Comparison of ENCODE assay signal across 12 cellular contexts in the genomic region with DNA sequence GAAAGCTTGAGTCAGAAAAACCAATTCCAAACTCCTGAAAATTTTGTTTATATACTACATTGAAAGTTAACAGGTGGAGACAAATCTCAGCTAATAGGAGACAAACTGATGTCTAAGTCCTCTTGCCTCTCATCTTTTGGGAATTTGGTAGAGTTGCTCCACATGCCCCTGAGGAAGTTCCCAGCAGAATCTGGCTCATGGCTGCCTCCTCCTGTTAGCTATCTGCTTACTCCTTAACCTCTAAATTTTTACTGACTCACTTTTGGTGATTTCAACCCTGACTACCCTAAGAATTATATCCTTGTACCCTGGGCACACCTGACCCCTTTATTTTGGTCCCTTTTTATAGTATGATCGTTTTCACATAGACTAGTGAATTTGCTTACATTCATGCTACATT.
DNase-seq lines count a peak whose midpoint lies in the region; ATAC-seq and TF ChIP-seq lines count a peak whose summit lies in the region.
"Had no signal": no experiment of that assay in that cellular context is flagged by ENCODE, and none has a peak within 500 bp of the region (broad histone marks: within the 10 kb centered on the region; RNA-seq: fewer than 3 reads in every experiment).

No MANE protein-coding gene starts in this region.

- DNase-seq in HCEC 1CT (peak; percentile 80), SK-N-SH (no peak), fibroblast of villous mesenchyme (ENCODE audit: low read depth) (peak; percentile 56), smooth muscle cell (lab: John Stamatoyannopoulos, UW; ENCODE audit: unreplicated experiment) (no peak), nephron progenitor cell (no peak), mesenchymal stem cell (no peak)
- DNase-seq: activated CD8-positive, alpha-beta memory T cell treated with anti-CD3 and anti-CD28 coated beads, Interleukin-2, amount 50 U/mL, for 48 hours; anterior cingulate cortex; kidney; Peyer's patch had no signal

- H3K9ac ChIP-seq in SK-N-SH = no peak overlapping the region
- no peak overlapping the region for H3K9ac ChIP-seq in smooth muscle cell (ENCODE audit: low read depth)
- no peak overlapping the region for H3K9ac ChIP-seq in mesenchymal stem cell (ENCODE audit: low read length)

- WGBS in SK-N-SH (ENCODE audit: low lambda C conversion rate) = 47% methylated on average over 1 of the region's 1 CpG
- WGBS in smooth muscle cell (ENCODE audit: low lambda C conversion rate) = 37% methylated on average over 1 of the region's 1 CpG
- WGBS in mesenchymal stem cell = no CpG with 5 or more reads among the region's 1 CpG

- no peak overlapping the region for H3K27ac ChIP-seq in SK-N-SH (ENCODE audit: low read depth in 2 of 2, low read length in 1 of 2)
- no peak overlapping the region for H3K27ac ChIP-seq in smooth muscle cell (ENCODE audit: low read depth)
- H3K27ac ChIP-seq in mesenchymal stem cell (ENCODE audit: low read length, poor library complexity, severe bottlenecking) = no peak overlapping the region
- H3K27ac ChIP-seq: Peyer's patch had no signal

- CTCF ChIA-PET in SK-N-SH (lab: Yijun Ruan, JAX) = interaction anchor here (0.8 kb wide), 1 partner anchor 14 kb away, joined by 3 read pairs; no protein-coding TSS in a partner anchor

- no peak overlapping the region for H2BK15ac ChIP-seq in mesenchymal stem cell (ENCODE audit: low read depth, poor library complexity, severe bottlenecking)

- TF ChIP-seq RAD21 in SK-N-SH (IDR thresholded peaks at IDR 0.05; ENCODE audit: low read length) = peak; percentile 51

- H4K8ac ChIP-seq in mesenchymal stem cell (ENCODE audit: low read length) = no peak overlapping the region

- ATAC-seq in HG02852 (IDR thresholded peaks at IDR 0.05; ENCODE audit: unreplicated experiment) = no peak

- no peak overlapping the region for H3K14ac ChIP-seq in mesenchymal stem cell (ENCODE audit: low read length in 2 of 2)

- H3F3A ChIP-seq in SK-N-SH (replicated peaks; ENCODE audit: insufficient read depth) = no peaks in the 10 kb centered on the region
- no peaks in the 10 kb centered on the region for H3F3A ChIP-seq in smooth muscle cell (ENCODE audit: low read depth)

- no peak overlapping the region for H3K4me3 Mint-ChIP-seq in nephron progenitor cell
- H3K4me3 Mint-ChIP-seq: nephron had no signal

- H3K18ac ChIP-seq in mesenchymal stem cell (ENCODE audit: low read depth in 1 of 2, low read length in 2 of 2) = no peak overlapping the region

- H2BK5ac ChIP-seq in mesenchymal stem cell (ENCODE audit: low read depth, low read length, poor library complexity, severe bottlenecking) = no peak overlapping the region

- peaks cover 4% of the 10 kb centered on the region for H3K27me3 Mint-ChIP-seq in nephron progenitor cell (ENCODE audit: low read depth, poor library complexity)

- H3K4me3 ChIP-seq in SK-N-SH (ENCODE audit: low read depth in 2 of 2, low read length in 1 of 2) = no peak overlapping the region
- no peak overlapping the region for H3K4me3 ChIP-seq in fibroblast of villous mesenchyme (ENCODE audit: low read depth, low read length)
- no peak overlapping the region for H3K4me3 ChIP-seq in smooth muscle cell
- no peak overlapping the region for H3K4me3 ChIP-seq in mesenchymal stem cell (ENCODE audit: insufficient read depth in 1 of 2, low read depth in 1 of 2, low read length in 2 of 2)
- H3K4me3 ChIP-seq: Peyer's patch had no signal

- no peak overlapping the region for H2BK12ac ChIP-seq in mesenchymal stem cell (ENCODE audit: low read length in 2 of 2)

- no peaks in the 10 kb centered on the region for H3K4me1 Mint-ChIP-seq in nephron progenitor cell
- H3K4me1 Mint-ChIP-seq: nephron had no signal

- no peaks in the 10 kb centered on the region for H3K9me3 Mint-ChIP-seq in nephron progenitor cell
- H3K9me3 Mint-ChIP-seq: nephron had no signal

- H3K79me2 ChIP-seq in SK-N-SH (ENCODE audit: insufficient read depth) (no peaks in the 10 kb centered on the region), smooth muscle cell (ENCODE audit: low read depth) (no peaks in the 10 kb centered on the region)

- H3K4me2 ChIP-seq in SK-N-SH (no peak overlapping the region), smooth muscle cell (no peak overlapping the region), mesenchymal stem cell (ENCODE audit: low read length, poor library complexity, severe bottlenecking) (no peak overlapping the region)

- H3K4ac ChIP-seq in mesenchymal stem cell (ENCODE audit: low read depth in 1 of 2, low read length in 2 of 2) = no peak overlapping the region

- H3K23ac ChIP-seq in mesenchymal stem cell (ENCODE audit: low read length in 2 of 2) = no peak overlapping the region

- H2AFZ ChIP-seq in SK-N-SH (ENCODE audit: low read depth) = no peak overlapping the region
- no peak overlapping the region for H2AFZ ChIP-seq in smooth muscle cell (ENCODE audit: low read depth)
- H2AFZ ChIP-seq in mesenchymal stem cell (ENCODE audit: low read depth, low read length) = no peak overlapping the region

- no peak overlapping the region for H4K91ac ChIP-seq in mesenchymal stem cell (ENCODE audit: low read length)

- H3K9me3 ChIP-seq in SK-N-SH = no peaks in the 10 kb centered on the region
- no peaks in the 10 kb centered on the region for H3K9me3 ChIP-seq in smooth muscle cell (replicated peaks; ENCODE audit: low read depth)
- H3K9me3 ChIP-seq in mesenchymal stem cell (ENCODE audit: control insufficient read depth, low read length) = peaks cover 3% of the 10 kb centered on the region
- H3K9me3 ChIP-seq: Peyer's patch had no signal

- H2AK5ac ChIP-seq in mesenchymal stem cell (ENCODE audit: low read length, severe bottlenecking) = no peak overlapping the region

- no peak for TF ChIP-seq EP300 in SK-N-SH (IDR thresholded peaks at IDR 0.05; ENCODE audit: borderline replicate concordance in 1 of 2, low read depth in 1 of 2, low read length in 1 of 2)

- POLR2A ChIA-PET in SK-N-SH (lab: Yijun Ruan, JAX) = no interaction called here

- no peaks in the 10 kb centered on the region for H3K27me3 ChIP-seq in SK-N-SH (ENCODE audit: insufficient read depth)
- no peaks in the 10 kb centered on the region for H3K27me3 ChIP-seq in smooth muscle cell (ENCODE audit: low read depth)
- no peaks in the 10 kb centered on the region for H3K27me3 ChIP-seq in mesenchymal stem cell (ENCODE audit: control insufficient read depth in 1 of 2, insufficient read depth in 1 of 2, low read length in 2 of 2)
- H3K27me3 ChIP-seq: Peyer's patch had no signal

- peak; percentile 33; the same call in 1 of the 2 replicates for TF ChIP-seq CTCF in SK-N-SH (IDR thresholded peaks at IDR 0.05)
- peak; percentile 60 for TF ChIP-seq CTCF in fibroblast of villous mesenchyme (IDR thresholded peaks at IDR 0.05; ENCODE audit: insufficient read depth, low read depth, low read length)
- TF ChIP-seq CTCF in smooth muscle cell (IDR thresholded peaks at IDR 0.05; ENCODE audit: borderline replicate concordance, insufficient read depth, poor library complexity, severe bottlenecking) = peak; percentile 5
- no peak for TF ChIP-seq CTCF in nephron progenitor cell (IDR thresholded peaks at IDR 0.05)

- H3K36me3 ChIP-seq in SK-N-SH (replicated peaks in 1 of 2; ENCODE audit: control insufficient read depth in 1 of 2, insufficient read depth in 2 of 2, low read length in 1 of 2) (no peaks in the 10 kb centered on the region), smooth muscle cell (ENCODE audit: low read depth) (no peaks in the 10 kb centered on the region), mesenchymal stem cell (ENCODE audit: control insufficient read depth in 1 of 2, insufficient read depth in 2 of 2, low read depth in 1 of 2, low read length in 2 of 2) (no peaks in the 10 kb centered on the region)
- H3K36me3 ChIP-seq: Peyer's patch had no signal

- no peaks in the 10 kb centered on the region for H3K9me2 ChIP-seq in SK-N-SH

- H3K36me3 Mint-ChIP-seq in nephron progenitor cell (ENCODE audit: low read depth) = no peaks in the 10 kb centered on the region

- H2BK120ac ChIP-seq in mesenchymal stem cell (ENCODE audit: low read depth, low read length) = no peak overlapping the region

- H4K20me1 ChIP-seq in SK-N-SH (ENCODE audit: insufficient read depth) (no peaks in the 10 kb centered on the region), smooth muscle cell (ENCODE audit: low read depth) (no peaks in the 10 kb centered on the region)

- H3K4me1 ChIP-seq in SK-N-SH (ENCODE audit: control insufficient read depth in 1 of 2, insufficient read depth in 2 of 2, low read depth in 1 of 2, low read length in 1 of 2) = no peaks in the 10 kb centered on the region
- no peaks in the 10 kb centered on the region for H3K4me1 ChIP-seq in smooth muscle cell (ENCODE audit: low read depth)
- H3K4me1 ChIP-seq in mesenchymal stem cell (ENCODE audit: control insufficient read depth, insufficient read depth, low read depth, low read length) = no peaks in the 10 kb centered on the region
- H3K4me1 ChIP-seq: Peyer's patch had no signal

- H3K79me1 ChIP-seq in mesenchymal stem cell (replicated peaks; ENCODE audit: low read length, poor library complexity, severe bottlenecking) = no peaks in the 10 kb centered on the region

- H3K27ac Mint-ChIP-seq in nephron progenitor cell = no peak overlapping the region
- H3K27ac Mint-ChIP-seq: nephron had no signal

TF ChIP-seq in SK-N-SH, 30 proteins besides CTCF, POLR2A, EP300 and RAD21:
- no peak for TF ChIP-seq RXRA (IDR thresholded peaks at IDR 0.05; ENCODE audit: borderline replicate concordance, low read depth)
- peak; percentile 29; the same call in 1 of the 2 replicates for TF ChIP-seq SMC3 (IDR thresholded peaks at IDR 0.05; ENCODE audit: low read depth, low read length)
- TF ChIP-seq, protein P1, sequence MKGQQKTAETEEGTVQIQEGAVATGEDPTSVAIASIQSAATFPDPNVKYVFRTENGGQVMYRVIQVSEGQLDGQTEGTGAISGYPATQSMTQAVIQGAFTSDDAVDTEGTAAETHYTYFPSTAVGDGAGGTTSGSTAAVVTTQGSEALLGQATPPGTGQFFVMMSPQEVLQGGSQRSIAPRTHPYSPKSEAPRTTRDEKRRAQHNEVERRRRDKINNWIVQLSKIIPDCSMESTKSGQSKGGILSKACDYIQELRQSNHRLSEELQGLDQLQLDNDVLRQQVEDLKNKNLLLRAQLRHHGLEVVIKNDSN (IDR thresholded peaks at IDR 0.05; ENCODE audit: borderline replicate concordance, low read depth) = no peak

Comparison
In these comparisons a context has a peak if more than half of its experiments do, and no peak if none do; other contexts are left out.
1. DNase-seq: peak in HCEC 1CT (single experiment) and fibroblast of villous mesenchyme (single experiment); none in SK-N-SH (single experiment), smooth muscle cell (single experiment), nephron progenitor cell (single experiment) and mesenchymal stem cell (single experiment).